ENCODE assay signal across 11 cellular contexts in the genomic region with DNA sequence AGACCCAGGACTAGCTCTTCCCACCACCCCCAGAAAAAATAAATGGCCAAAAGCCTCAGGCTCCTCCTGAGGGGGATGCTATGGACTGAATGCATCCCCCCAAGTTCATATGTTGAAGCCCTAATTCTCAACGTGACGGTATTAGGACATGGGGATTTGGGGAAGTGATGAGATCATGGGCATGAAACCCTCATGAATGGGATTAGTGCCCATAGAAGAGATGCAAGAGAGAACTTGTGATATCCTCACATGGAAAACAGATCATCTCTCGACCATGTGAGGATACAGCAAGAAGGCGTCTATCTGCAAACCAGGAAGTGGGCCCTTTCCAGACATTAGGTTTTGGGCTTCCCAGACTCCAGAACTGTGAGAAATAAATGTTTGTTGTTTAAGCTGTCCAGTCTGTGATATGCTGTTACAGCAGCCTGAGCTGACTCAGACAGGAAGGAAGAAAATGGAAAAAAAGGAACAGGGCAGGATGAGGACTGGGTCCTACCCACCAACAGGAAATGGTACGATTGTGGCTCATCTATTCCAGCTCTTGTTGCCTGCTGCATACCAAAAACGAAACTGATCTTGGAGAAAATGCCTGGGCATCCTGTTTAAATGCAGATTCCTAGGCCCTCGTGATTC. TPM values are rescaled to one million over a fixed set of nuclear protein-coding genes. Genes with fewer than 3 reads are reported as not detected.
A peak's percentile ranks its signal among the peaks of the same experiment; 100 is the strongest.
DNase-seq lines count a peak whose midpoint lies in the region; ATAC-seq and TF ChIP-seq lines count a peak whose summit lies in the region.
"Had no signal": no experiment of that assay in that cellular context is flagged by ENCODE, and none has a peak within 500 bp of the region (broad histone marks: within the 10 kb centered on the region; RNA-seq: fewer than 3 reads in every experiment).

No MANE protein-coding gene starts in this region.

- H3K27ac ChIP-seq in mammary epithelial cell (ENCODE audit: insufficient read depth, low read depth, low read length) (no peak overlapping the region), subcutaneous abdominal adipose tissue (ENCODE audit: low read depth, low read length) (peak overlapping the region; percentile 6)
- H3K27ac ChIP-seq: pancreas had no signal

- H3K27ac Mint-ChIP-seq in MCF 10A (ENCODE audit: low read depth, unreplicated experiment), result no peak overlapping the region

- peaks cover 32% of the 10 kb centered on the region for H3K27me3 Mint-ChIP-seq in MCF 10A (ENCODE audit: insufficient read depth, unreplicated experiment)

- peaks cover 9% of the 10 kb centered on the region for H3K27me3 ChIP-seq in mammary epithelial cell (ENCODE audit: insufficient read depth, low read length)
- peaks cover 0 to 7% (median 0%) of the 10 kb centered on the region in 5 donors for H3K27me3 ChIP-seq in subcutaneous abdominal adipose tissue (ENCODE audit: control insufficient read depth in 5 of 5, insufficient read depth in 4 of 5, low read length in 5 of 5)
- H3K27me3 ChIP-seq: pancreas had no signal

- POLR2A ChIA-PET in MCF 10A (lab: Yijun Ruan, JAX), result interaction anchor here (1.2 kb wide), 1 partner anchor 21 kb away, joined by 3 read pairs; no protein-coding TSS in a partner anchor

- H3K4me3 ChIP-seq in mammary epithelial cell (replicated peaks in 1 of 3; ENCODE audit: insufficient read depth in 1 of 3, low read depth in 2 of 3, low read length in 3 of 3) (no peak overlapping the region), subcutaneous abdominal adipose tissue (ENCODE audit: low read depth in 1 of 5, low read length in 5 of 5) (no peak overlapping the region)
- H3K4me3 ChIP-seq: pancreas had no signal

- BruUV-seq in mammary epithelial cell (replicated peaks; lab: Mats Ljungman, UMichigan) (no TSS peak), MCF 10A (replicated peaks; lab: Mats Ljungman, UMichigan) (no TSS peak)

- H2AFZ ChIP-seq in mammary epithelial cell (ENCODE audit: low read depth, low read length), result peak overlapping the region; percentile 26

- H3K4me2 ChIP-seq in mammary epithelial cell (ENCODE audit: insufficient read depth, low read depth, low read length), result no peak overlapping the region

- no peaks in the 10 kb centered on the region for H3K36me3 Mint-ChIP-seq in MCF 10A (ENCODE audit: insufficient read depth, unreplicated experiment)

- no peak for TF ChIP-seq CTCF in mammary epithelial cell (conservative IDR thresholded peaks at IDR 0.05 in 1 of 2, IDR thresholded peaks at IDR 0.05 in 1 of 2; ENCODE audit: extremely low read depth in 1 of 2, insufficient read depth in 1 of 2, low read depth in 1 of 2, low read length in 2 of 2)
- no peak for TF ChIP-seq CTCF in MCF 10A (IDR thresholded peaks at IDR 0.05; ENCODE audit: unreplicated experiment)

- CTCF ChIA-PET in mammary epithelial cell (lab: Charles Lee; ENCODE audit: low non-redundant PET) (no interaction called here), MCF 10A (lab: Yijun Ruan, JAX) (interaction anchor here (0.5 kb wide), 1 partner anchor 14 kb away, joined by 3 read pairs; no protein-coding TSS in a partner anchor)

- intact Hi-C loops in mammary epithelial cell (cut with micrococcal nuclease) (no loop called here), MCF 10A (cut with micrococcal nuclease) (no loop called here)

- H3K79me2 ChIP-seq in mammary epithelial cell (ENCODE audit: insufficient read depth, low read length), result no peaks in the 10 kb centered on the region

- H3K4me1 ChIP-seq in mammary epithelial cell (ENCODE audit: insufficient read depth, low read length), result no peaks in the 10 kb centered on the region
- H3K4me1 ChIP-seq in subcutaneous abdominal adipose tissue (ENCODE audit: control insufficient read depth in 5 of 5, insufficient read depth in 5 of 5, low read length in 5 of 5), result peaks cover 0 to 5% (median 0%) of the 10 kb centered on the region in 5 donors
- H3K4me1 ChIP-seq: pancreas had no signal

- H3K4me1 Mint-ChIP-seq in MCF 10A (ENCODE audit: insufficient read depth, unreplicated experiment), result peaks cover 8% of the 10 kb centered on the region

- WGBS in mammary epithelial cell (ENCODE audit: low coverage, missing lambda C conversion rate), result 75% methylated on average over 7 of the region's 7 CpGs

- in situ Hi-C loops in mammary epithelial cell (cut with MboI; ENCODE audit: low sequenced_read_pairs in 2 of 2), result no loop called here

- no peak overlapping the region for H3K4me3 Mint-ChIP-seq in MCF 10A (ENCODE audit: unreplicated experiment)

- H3K9ac ChIP-seq in mammary epithelial cell (ENCODE audit: insufficient read depth, low read length) (no peak overlapping the region), subcutaneous abdominal adipose tissue (ENCODE audit: low read length in 5 of 5) (no peak overlapping the region)

- H3K36me3 ChIP-seq in mammary epithelial cell (ENCODE audit: insufficient read depth, low read length), result no peaks in the 10 kb centered on the region
- H3K36me3 ChIP-seq in subcutaneous abdominal adipose tissue (ENCODE audit: control insufficient read depth in 5 of 5, insufficient read depth in 5 of 5, low read length in 5 of 5), result no peaks in the 10 kb centered on the region
- H3K36me3 ChIP-seq: pancreas had no signal

- DNase-seq in mammary epithelial cell, result peak; percentile 21
- no peak for DNase-seq in MCF 10A (ENCODE audit: unreplicated experiment)
- peak; percentile 98 for DNase-seq in SIG-M5 treated with dmso at 0.1 percent for 504 hours (lab: John Stamatoyannopoulos, UW; ENCODE audit: unreplicated experiment)
- DNase-seq in dermis blood vessel endothelial cell, result peak; percentile 28
- no peak for DNase-seq in NCI-H82 treated with DMSO at 0.1 percent for 48 hours (lab: John Stamatoyannopoulos, UW; ENCODE audit: unreplicated experiment)
- DNase-seq: NCI-H345, pancreas had no signal

- dilution Hi-C loops in mammary epithelial cell (cut with HindIII; ENCODE audit: low sequenced_read_pairs), result no loop called here

- H3K9me3 ChIP-seq in mammary epithelial cell (replicated peaks; ENCODE audit: insufficient read depth, low read length), result no peaks in the 10 kb centered on the region
- peaks cover 0 to 15% (median 5%) of the 10 kb centered on the region in 5 donors for H3K9me3 ChIP-seq in subcutaneous abdominal adipose tissue (ENCODE audit: control insufficient read depth in 5 of 5, low read length in 5 of 5)
- H3K9me3 ChIP-seq: pancreas had no signal

- no peak for ATAC-seq in GM21717 (IDR thresholded peaks at IDR 0.05; ENCODE audit: unreplicated experiment)
- ATAC-seq in GM18858 (IDR thresholded peaks at IDR 0.05; ENCODE audit: unreplicated experiment), result no peak

- peaks cover 7% of the 10 kb centered on the region for H3K9me3 Mint-ChIP-seq in MCF 10A (ENCODE audit: unreplicated experiment)

- H4K20me1 ChIP-seq in mammary epithelial cell (ENCODE audit: insufficient read depth, low read length), result no peaks in the 10 kb centered on the region

RNA-seq across cellular contexts. Expression of a gene that starts 21.9 kb away (rescaled TPM):
- total RNA-seq in mammary epithelial cell (not detected), MCF 10A (2022) (not detected in 2 replicates), dermis blood vessel endothelial cell (not detected in 2 replicates)
- polyA plus RNA-seq in mammary epithelial cell, result not detected
- not detected for polyA minus RNA-seq in mammary epithelial cell
- polyA plus RNA-seq: BJ had no signal

RNA-seq across cellular contexts. Expression of a gene that starts 50.0 kb away (rescaled TPM):
- total RNA-seq in mammary epithelial cell (10 to 100 TPM; 23.3 to 35.2 TPM), MCF 10A (2022) (37.0 and 42.8 TPM in 2 replicates), dermis blood vessel endothelial cell (18.0 and 22.2 TPM in 2 replicates)
- polyA plus RNA-seq in mammary epithelial cell, result 12.8 TPM
- 19.9 TPM for polyA minus RNA-seq in mammary epithelial cell

RNA-seq across cellular contexts. Expression of a gene that starts 50.4 kb away (rescaled TPM):
- total RNA-seq in mammary epithelial cell (10 to 100 TPM; 20.0 to 24.8 TPM), MCF 10A (2022) (15.8 and 16.1 TPM in 2 replicates), dermis blood vessel endothelial cell (11.1 and 17.4 TPM in 2 replicates)
- 7.6 TPM for polyA plus RNA-seq in mammary epithelial cell
- 45.6 TPM for polyA minus RNA-seq in mammary epithelial cell

Comparison
In these comparisons a context has a peak if more than half of its experiments do, and no peak if none do; other contexts are left out.
1. DNase-seq: peak in mammary epithelial cell (single experiment), SIG-M5 treated with dmso at 0.1 percent for 504 hours (single experiment) and dermis blood vessel endothelial cell (single experiment); none in MCF 10A (single experiment) and NCI-H82 treated with DMSO at 0.1 percent for 48 hours (single experiment).